ENCODE assay signal across 8 cellular contexts in genomic region chr22:20116376-20116950, GRCh38. TPM values are rescaled to one million over a fixed set of nuclear protein-coding genes. Genes with fewer than 3 reads are reported as not detected.
DNase-seq lines count a peak whose midpoint lies in the region; ATAC-seq and TF ChIP-seq lines count a peak whose summit lies in the region.

No MANE protein-coding gene starts in this region.

- 0 out of 2 replicates have a peak overlapping the region, but pooled peaks have one; percentile 15 for H3K4ac ChIP-seq in H9 (ENCODE audit: low read depth, low read length)

- H3K4me2 ChIP-seq in H9 (ENCODE audit: insufficient read depth, insufficient read length, low read length) (peak overlapping the region; percentile 66), skeletal muscle satellite cell (ENCODE audit: low read length) (peak overlapping the region; percentile 99)

- ATAC-seq in GM18502 (IDR thresholded peaks at IDR 0.05; ENCODE audit: poor library complexity, unreplicated experiment) (no peak), HG02884 (IDR thresholded peaks at IDR 0.05; ENCODE audit: unreplicated experiment) (no peak)

- H3K4me3 ChIP-seq in left ventricle myocardium inferior (peak overlapping the region; percentile 79), skeletal muscle satellite cell (ENCODE audit: low read length) (peak overlapping the region; percentile 94)

- H3K9me3 Mint-ChIP-seq in H9 = no peaks in the 10 kb centered on the region
- no peaks in the 10 kb centered on the region for H3K9me3 Mint-ChIP-seq in activated CD4-positive, alpha-beta memory T cell treated with anti-CD3 and anti-CD28 coated beads for 36 hours

- H3T11ph ChIP-seq in H9 (ENCODE audit: low read length) = no peak overlapping the region

- H3K27ac ChIP-seq in H9 (ENCODE audit: insufficient read length, low read depth, low read length) (no peak overlapping the region), left ventricle myocardium inferior (replicated peaks) (peak overlapping the region; percentile 91)

- H3K23me2 ChIP-seq in H9 (ENCODE audit: insufficient read length, low read depth, low read length, poor library complexity, severe bottlenecking) = peaks cover 8% of the 10 kb centered on the region

- H3K9ac ChIP-seq in H9 (ENCODE audit: extremely low read depth, insufficient read length, low read length) = peak overlapping the region; percentile 82
- peak overlapping the region; percentile 90 for H3K9ac ChIP-seq in skeletal muscle satellite cell (ENCODE audit: low read depth, low read length)

- peak overlapping the region in 2 of 3 experiments; percentile 77 to 85; a peak in 5 of 7 replicates for H3K27ac Mint-ChIP-seq in H9
- H3K27ac Mint-ChIP-seq in activated CD4-positive, alpha-beta memory T cell treated with anti-CD3 and anti-CD28 coated beads for 36 hours = peak overlapping the region; percentile 92

- no peak overlapping the region for H2BK12ac ChIP-seq in H9 (ENCODE audit: insufficient read length, low read depth, low read length)

- H2AFZ ChIP-seq in H9 (ENCODE audit: low read length) = no peak overlapping the region

- no peak overlapping the region for H4K91ac ChIP-seq in H9 (ENCODE audit: insufficient read length, low read depth, low read length)

- DNase-seq in H9 (no peak), left ventricle myocardium inferior (peak; percentile 39), NCI-H2081 (lab: John Stamatoyannopoulos, UW) (no peak), HEK293T (ENCODE audit: extremely low spot score) (no peak)
- DNase-seq in activated CD4-positive, alpha-beta memory T cell treated with anti-CD3 and anti-CD28 coated beads for 36 hours = no peak

- peaks cover 36 to 59% (median 52%) of the 10 kb centered on the region in 3 experiments for H3K36me3 Mint-ChIP-seq in H9 (ENCODE audit: insufficient read depth in 1 of 3, low read depth in 3 of 3)
- H3K36me3 Mint-ChIP-seq in activated CD4-positive, alpha-beta memory T cell treated with anti-CD3 and anti-CD28 coated beads for 36 hours = peaks cover 44% of the 10 kb centered on the region

- no peak overlapping the region for H2BK120ac ChIP-seq in H9 (ENCODE audit: low read depth, low read length, poor library complexity, severe bottlenecking)

- H3K27me3 ChIP-seq in H9 (ENCODE audit: insufficient read depth, low read length) = no peaks in the 10 kb centered on the region
- no peaks in the 10 kb centered on the region for H3K27me3 ChIP-seq in left ventricle myocardium inferior (ENCODE audit: low read depth)
- H3K27me3 ChIP-seq in skeletal muscle satellite cell (ENCODE audit: control insufficient read depth, insufficient read depth, low read length) = no peaks in the 10 kb centered on the region

- H3K79me2 ChIP-seq in H9 (ENCODE audit: insufficient read depth, low read length) = peaks cover 33% of the 10 kb centered on the region

- H3K4me1 ChIP-seq in H9 (ENCODE audit: insufficient read depth, low read length) = no peaks in the 10 kb centered on the region
- H3K4me1 ChIP-seq in left ventricle myocardium inferior = peaks cover 58% of the 10 kb centered on the region
- peaks cover 27% of the 10 kb centered on the region for H3K4me1 ChIP-seq in skeletal muscle satellite cell (ENCODE audit: control insufficient read depth, insufficient read depth, low read length)

- H3K23ac ChIP-seq in H9 (ENCODE audit: insufficient read length, low read depth, low read length) = no peak overlapping the region

- H3K36me3 ChIP-seq in left ventricle myocardium inferior (peaks cover 63% of the 10 kb centered on the region), skeletal muscle satellite cell (ENCODE audit: insufficient read depth, low read length) (peaks cover 63% of the 10 kb centered on the region)

- H3K4me3 Mint-ChIP-seq in H9 = peak overlapping the region; percentile 85 to 91
- peak overlapping the region; percentile 88 for H3K4me3 Mint-ChIP-seq in activated CD4-positive, alpha-beta memory T cell treated with anti-CD3 and anti-CD28 coated beads for 36 hours

- H3K27me3 Mint-ChIP-seq in H9 (ENCODE audit: low read depth) = no peaks in the 10 kb centered on the region
- no peaks in the 10 kb centered on the region for H3K27me3 Mint-ChIP-seq in activated CD4-positive, alpha-beta memory T cell treated with anti-CD3 and anti-CD28 coated beads for 36 hours

- POLR2A ChIA-PET in activated CD4-positive, alpha-beta memory T cell treated with anti-CD3 and anti-CD28 coated beads for 36 hours (lab: Charles Lee) = interaction anchor here (0.7 to 2.5 kb wide), 5 partner anchors 13 to 97 kb away, joined by 3 to 17 read pairs (median 3); no protein-coding TSS in a partner anchor
- POLR2A ChIA-PET in HEK293T (lab: Yijun Ruan, JAX) = interaction anchor here (0.6 to 5.0 kb wide), 11 partner anchors 9 to 204 kb away, joined by 3 to 51 read pairs (median 6); partner anchors contain the start of genes DGCR6L, DGCR8 and ZDHHC8

- WGBS in H9 (ENCODE audit: extremely low coverage, insufficient read length, low lambda C conversion rate) = no CpG with 5 or more reads among the region's 27 CpGs

- H3K14ac ChIP-seq in H9 (ENCODE audit: insufficient read depth, low read length) = peak overlapping the region; percentile 88; the same call in 1 of the 2 replicates

- H2BK15ac ChIP-seq in H9 (ENCODE audit: low read depth, low read length) = peak overlapping the region; percentile 37; the same call in 1 of the 2 replicates

- no peak overlapping the region for H2BK20ac ChIP-seq in H9 (ENCODE audit: low read depth, low read length, poor library complexity, severe bottlenecking)

- intact Hi-C loops in activated CD4-positive, alpha-beta memory T cell treated with anti-CD3 and anti-CD28 coated beads for 36 hours (cut with micrococcal nuclease) = loop anchor here (2.0 kb wide), 1 partner anchor 96 kb away; the partner anchor contains the start of gene TANGO2
- intact Hi-C loops in left ventricle myocardium inferior (cut with micrococcal nuclease) = no loop called here

- CTCF ChIA-PET in activated CD4-positive, alpha-beta memory T cell treated with anti-CD3 and anti-CD28 coated beads for 36 hours (lab: Charles Lee) = interaction anchor here (1.0 to 1.3 kb wide), 2 partner anchors 13 to 20 kb away, joined by 3 to 6 read pairs; no protein-coding TSS in a partner anchor
- CTCF ChIA-PET in HEK293T (lab: Yijun Ruan, JAX) = no interaction called here

- no peak overlapping the region for H2BK5ac ChIP-seq in H9 (ENCODE audit: insufficient read length, low read length)

- no peak overlapping the region for H4K5ac ChIP-seq in H9 (ENCODE audit: insufficient read length, low read depth, low read length)

- no peak overlapping the region for H4K8ac ChIP-seq in H9 (replicated peaks; ENCODE audit: insufficient read length, low read depth, low read length)

- peaks cover 12% of the 10 kb centered on the region for H3K79me1 ChIP-seq in H9 (ENCODE audit: insufficient read depth, low read depth, low read length, poor library complexity, severe bottlenecking)

- no peaks in the 10 kb centered on the region for H3K9me3 ChIP-seq in H9 (ENCODE audit: control insufficient read depth, low read depth, low read length)
- no peaks in the 10 kb centered on the region for H3K9me3 ChIP-seq in left ventricle myocardium inferior (replicated peaks)
- H3K9me3 ChIP-seq in skeletal muscle satellite cell (replicated peaks; ENCODE audit: low read length) = no peaks in the 10 kb centered on the region

- peaks cover 12 to 14% of the 10 kb centered on the region in 2 experiments for H3K4me1 Mint-ChIP-seq in H9
- H3K4me1 Mint-ChIP-seq in activated CD4-positive, alpha-beta memory T cell treated with anti-CD3 and anti-CD28 coated beads for 36 hours (ENCODE audit: low read depth) = peaks cover 38% of the 10 kb centered on the region

- peak overlapping the region; percentile 71 for H3K18ac ChIP-seq in H9 (ENCODE audit: insufficient read length, low read depth, low read length)

- H4K20me1 ChIP-seq in H9 (ENCODE audit: control insufficient read depth, insufficient read depth, insufficient read length) = no peaks in the 10 kb centered on the region

- no peak overlapping the region for H2AK5ac ChIP-seq in H9 (ENCODE audit: insufficient read length, low read length)

- no peak overlapping the region for H3K56ac ChIP-seq in H9 (ENCODE audit: insufficient read length, low read depth, low read length)

- TF ChIP-seq CTCF in H9 (conservative IDR thresholded peaks at IDR 0.05) (no peak), left ventricle myocardium inferior (IDR thresholded peaks at IDR 0.05; ENCODE audit: borderline replicate concordance) (no peak)

TF ChIP-seq in HEK293T, 16 proteins besides CTCF, POLR2A, EP300 and RAD21 (continues in another document):
- TF ChIP-seq NFRKB (IDR thresholded peaks at IDR 0.05) (no peak), ARNT (IDR thresholded peaks at IDR 0.05) (no peak), ELF4 (IDR thresholded peaks at IDR 0.05) (no peak), FOXA1 (IDR thresholded peaks at IDR 0.05) (no peak), TARDBP (IDR thresholded peaks at IDR 0.05) (no peak), L3MBTL2 (conservative IDR thresholded peaks at IDR 0.05) (no peak)

RNA-seq across cellular contexts. Expression of gene RANBP1, which starts 0.6 kb away (rescaled TPM):
- total RNA-seq in H9 (2021) (522 and 531 TPM in 2 replicates), left ventricle myocardium inferior (39.6 TPM)
- 100 to 1,000 TPM; 359 to 372 TPM for total RNA-seq in activated CD4-positive, alpha-beta memory T cell treated with anti-CD3 and anti-CD28 coated beads for 36 hours
- 325 and 449 TPM in 2 replicates for total RNA-seq in skeletal muscle satellite cell (2012; rRNA removed)

RNA-seq across cellular contexts. Expression of gene TRMT2A, which starts 0.6 kb away (rescaled TPM):
- total RNA-seq in H9 (2021) (58.2 and 65.0 TPM in 2 replicates), left ventricle myocardium inferior (27.8 TPM)
- total RNA-seq in activated CD4-positive, alpha-beta memory T cell treated with anti-CD3 and anti-CD28 coated beads for 36 hours = 10 to 100 TPM; 70.6 to 75.8 TPM
- total RNA-seq in skeletal muscle satellite cell (2012; rRNA removed) = 34.2 and 43.9 TPM in 2 replicates

RNA-seq across cellular contexts. Expression of gene ZDHHC8, which starts 15.1 kb away (rescaled TPM):
- total RNA-seq in H9 (2021) (47.3 and 51.7 TPM in 2 replicates), left ventricle myocardium inferior (42.4 TPM)
- 10 to 100 TPM; 46.3 to 46.5 TPM for total RNA-seq in activated CD4-positive, alpha-beta memory T cell treated with anti-CD3 and anti-CD28 coated beads for 36 hours
- 10.3 and 11.4 TPM in 2 replicates for total RNA-seq in skeletal muscle satellite cell (2012; rRNA removed)

RNA-seq across cellular contexts. Expression of gene CCDC188, which starts 34.4 kb away (rescaled TPM):
- total RNA-seq in H9 (2021) = not detected in 2 replicates
- under 1 TPM in 1 of 2 experiments, not detected in 1; 0.52 TPM for total RNA-seq in activated CD4-positive, alpha-beta memory T cell treated with anti-CD3 and anti-CD28 coated beads for 36 hours
- total RNA-seq in left ventricle myocardium inferior = not detected
- total RNA-seq in skeletal muscle satellite cell (2012; rRNA removed) = 2.0 TPM in 2 replicates

RNA-seq across cellular contexts. Expression of gene DGCR8, which starts 36.4 kb away (rescaled TPM):
- 71.2 and 74.5 TPM in 2 replicates for total RNA-seq in H9 (2021)
- 10 to 100 TPM; 33.4 to 34.3 TPM for total RNA-seq in activated CD4-positive, alpha-beta memory T cell treated with anti-CD3 and anti-CD28 coated beads for 36 hours
- total RNA-seq in left ventricle myocardium inferior = 16.8 TPM
- 22.3 and 23.6 TPM in 2 replicates for total RNA-seq in skeletal muscle satellite cell (2012; rRNA removed)
